8 cellular contexts compared by ENCODE assay signal in genomic region chr3:187023340-187023739, GRCh38.
DNase-seq lines count a peak whose midpoint lies in the region; ATAC-seq and TF ChIP-seq lines count a peak whose summit lies in the region.
"Not testable (repeated sequence)": the region's sequence is repeated elsewhere in the genome, so short reads cannot be mapped to it uniquely, and the experiment has no call there.

No MANE protein-coding gene starts in this region.

- not testable (repeated sequence) for ATAC-seq in activated CD4-positive, alpha-beta T cell treated with anti-CD3 and anti-CD28 coated beads for 36 hours; naive thymus-derived CD4-positive, alpha-beta T cell

- not testable (repeated sequence) for H3K4me3 ChIP-seq in CD8-positive, alpha-beta memory T cell (ENCODE audit: low read length); HEK293 (ENCODE audit: low read depth, low read length); effector memory CD4-positive, alpha-beta T cell (ENCODE audit: insufficient read depth, low read depth, low read length, poor library complexity, severe bottlenecking); naive thymus-derived CD4-positive, alpha-beta T cell (ENCODE audit: low read length)
- peak overlapping the region; percentile 94 for H3K4me3 ChIP-seq in OCI-LY7 (ENCODE audit: low read depth, low read length, poor library complexity, severe bottlenecking)

- peak overlapping the region; percentile 87 for H3K4me2 ChIP-seq in OCI-LY7 (ENCODE audit: low read length)

- intact Hi-C loops in OCI-LY7 (cut with micrococcal nuclease; ENCODE audit: unreplicated experiment), result loop anchor here (10.0 kb wide), 2 partner anchors 951 to 1089 kb away; partner anchors contain the start of gene TRA2B
- intact Hi-C loops in activated CD4-positive, alpha-beta T cell treated with anti-CD3 and anti-CD28 coated beads for 36 hours (cut with DNase I, micrococcal nuclease), result not testable (repeated sequence)
- intact Hi-C loops in naive thymus-derived CD4-positive, alpha-beta T cell (cut with micrococcal nuclease), result loop anchor here in 1 of 2 donors (10.0 kb wide), 1 partner anchor 459 kb away; the partner anchor contains the start of gene TBCCD1

- not testable (repeated sequence) for H3K9me2 ChIP-seq in OCI-LY7 (ENCODE audit: insufficient read depth, low read length)

- POLR2A ChIA-PET in CD8-positive, alpha-beta memory T cell (lab: Charles Lee); HEK293 (lab: Yijun Ruan, JAX); activated CD4-positive, alpha-beta T cell treated with anti-CD3 and anti-CD28 coated beads for 36 hours (lab: Charles Lee); naive thymus-derived CD4-positive, alpha-beta T cell (lab: Charles Lee): not testable (repeated sequence)
- POLR2A ChIA-PET in OCI-LY7 (lab: Charles Lee), result interaction anchor here (0.7 to 5.9 kb wide), 5 partner anchors 10 to 42 kb away, joined by 3 to 68 read pairs (median 17); no protein-coding TSS in a partner anchor

- not testable (repeated sequence) for H3K4me3 Mint-ChIP-seq in CD8-positive, alpha-beta memory T cell; activated CD4-positive, alpha-beta T cell treated with anti-CD3 and anti-CD28 coated beads for 36 hours; activated naive CD4-positive, alpha-beta T cell treated with anti-CD3 and anti-CD28 coated beads, Interleukin-2, amount 10 ng/mL, durations not matched to agents 7 days and 5 days
- peak overlapping the region in 1 of 10 donors; percentile 7 for H3K4me3 Mint-ChIP-seq in naive thymus-derived CD4-positive, alpha-beta T cell
- peak overlapping the region; percentile 66 for H3K4me3 Mint-ChIP-seq in stimulated activated naive CD8-positive, alpha-beta T cell treated with anti-CD3 and anti-CD28 coated beads, Interleukin-15, Interleukin-2, amounts not matched to agents 100 ng/mL and 50 ng/mL, for 24 hours

- H3K36me3 Mint-ChIP-seq in CD8-positive, alpha-beta memory T cell, result peaks cover 0 to 30% (median 0%) of the 10 kb centered on the region in 3 donors
- peaks cover 20% of the 10 kb centered on the region for H3K36me3 Mint-ChIP-seq in activated CD4-positive, alpha-beta T cell treated with anti-CD3 and anti-CD28 coated beads for 36 hours (ENCODE audit: low read depth)
- peaks cover 43% of the 10 kb centered on the region for H3K36me3 Mint-ChIP-seq in activated naive CD4-positive, alpha-beta T cell treated with anti-CD3 and anti-CD28 coated beads, Interleukin-2, amount 10 ng/mL, durations not matched to agents 7 days and 5 days
- H3K36me3 Mint-ChIP-seq in naive thymus-derived CD4-positive, alpha-beta T cell, result peaks cover 0 to 43% (median 8%) of the 10 kb centered on the region in 5 donors
- H3K36me3 Mint-ChIP-seq in stimulated activated naive CD8-positive, alpha-beta T cell treated with anti-CD3 and anti-CD28 coated beads, Interleukin-15, Interleukin-2, amounts not matched to agents 100 ng/mL and 50 ng/mL, for 24 hours (ENCODE audit: low read depth), result peaks cover 31% of the 10 kb centered on the region

- not testable (repeated sequence) for H3K27me3 ChIP-seq in CD8-positive, alpha-beta memory T cell (ENCODE audit: insufficient read depth, low read length, poor library complexity, severe bottlenecking); effector memory CD4-positive, alpha-beta T cell (replicated peaks; ENCODE audit: control insufficient read depth, insufficient read depth, low read length, poor library complexity, severe bottlenecking); naive thymus-derived CD4-positive, alpha-beta T cell (ENCODE audit: control insufficient read depth in 2 of 2, insufficient read depth in 2 of 2, low read length in 2 of 2)

- H3K9me3 ChIP-seq in CD8-positive, alpha-beta memory T cell (ENCODE audit: low read length); HEK293 (ENCODE audit: control insufficient read depth, insufficient read depth, low read depth, low read length); OCI-LY7 (ENCODE audit: low read length); effector memory CD4-positive, alpha-beta T cell (ENCODE audit: control insufficient read depth, low read length); naive thymus-derived CD4-positive, alpha-beta T cell (ENCODE audit: control insufficient read depth in 2 of 3, low read length in 3 of 3): not testable (repeated sequence)

- peaks cover 99% of the 10 kb centered on the region for H3K79me2 ChIP-seq in OCI-LY7 (ENCODE audit: insufficient read depth, low read depth, low read length)

- not testable (repeated sequence) for H4K20me1 ChIP-seq in OCI-LY7 (ENCODE audit: insufficient read depth, low read length)

- peaks cover 68 to 82% (median 79%) of the 10 kb centered on the region in 3 donors for H3K4me1 Mint-ChIP-seq in CD8-positive, alpha-beta memory T cell
- H3K4me1 Mint-ChIP-seq in activated CD4-positive, alpha-beta T cell treated with anti-CD3 and anti-CD28 coated beads for 36 hours, result peaks cover 47% of the 10 kb centered on the region
- peaks cover 71% of the 10 kb centered on the region for H3K4me1 Mint-ChIP-seq in activated naive CD4-positive, alpha-beta T cell treated with anti-CD3 and anti-CD28 coated beads, Interleukin-2, amount 10 ng/mL, durations not matched to agents 7 days and 5 days
- peaks cover 40 to 75% (median 67%) of the 10 kb centered on the region in 7 donors for H3K4me1 Mint-ChIP-seq in naive thymus-derived CD4-positive, alpha-beta T cell
- H3K4me1 Mint-ChIP-seq in stimulated activated naive CD8-positive, alpha-beta T cell treated with anti-CD3 and anti-CD28 coated beads, Interleukin-15, Interleukin-2, amounts not matched to agents 100 ng/mL and 50 ng/mL, for 24 hours (ENCODE audit: low read depth), result peaks cover 75% of the 10 kb centered on the region

- peak overlapping the region; percentile 28 for H3K27ac ChIP-seq in CD8-positive, alpha-beta memory T cell (ENCODE audit: low read depth, low read length)
- H3K27ac ChIP-seq in HEK293 (ENCODE audit: extremely low read depth, low read depth, low read length), result not testable (repeated sequence)
- peak overlapping the region; percentile 98 for H3K27ac ChIP-seq in OCI-LY7 (ENCODE audit: low read depth, low read length, poor library complexity, severe bottlenecking)
- peak overlapping the region; percentile 17 for H3K27ac ChIP-seq in effector memory CD4-positive, alpha-beta T cell (ENCODE audit: insufficient read depth, low read length, poor library complexity, severe bottlenecking)
- peak overlapping the region; percentile 49 for H3K27ac ChIP-seq in naive thymus-derived CD4-positive, alpha-beta T cell (ENCODE audit: low read depth, low read length)

- not testable (repeated sequence) for H3K36me3 ChIP-seq in CD8-positive, alpha-beta memory T cell (ENCODE audit: insufficient read depth, low read length); HEK293 (ENCODE audit: control insufficient read depth in 2 of 2, insufficient read depth in 1 of 2, low read length in 2 of 2); effector memory CD4-positive, alpha-beta T cell (ENCODE audit: control insufficient read depth, insufficient read depth, low read length); naive thymus-derived CD4-positive, alpha-beta T cell (ENCODE audit: control insufficient read depth in 2 of 3, insufficient read depth in 3 of 3, low read length in 3 of 3)
- peaks cover 70% of the 10 kb centered on the region for H3K36me3 ChIP-seq in OCI-LY7 (ENCODE audit: insufficient read depth, low read length)

- not testable (repeated sequence) for H3K27me3 Mint-ChIP-seq in CD8-positive, alpha-beta memory T cell; activated CD4-positive, alpha-beta T cell treated with anti-CD3 and anti-CD28 coated beads for 36 hours; activated naive CD4-positive, alpha-beta T cell treated with anti-CD3 and anti-CD28 coated beads, Interleukin-2, amount 10 ng/mL, durations not matched to agents 7 days and 5 days; naive thymus-derived CD4-positive, alpha-beta T cell; stimulated activated naive CD8-positive, alpha-beta T cell treated with anti-CD3 and anti-CD28 coated beads, Interleukin-15, Interleukin-2, amounts not matched to agents 100 ng/mL and 50 ng/mL, for 24 hours

- H3K4me1 ChIP-seq in CD8-positive, alpha-beta memory T cell (ENCODE audit: insufficient read depth, low read length), result peaks cover 67% of the 10 kb centered on the region
- H3K4me1 ChIP-seq in HEK293 (ENCODE audit: control insufficient read depth, insufficient read depth, low read length), result not testable (repeated sequence)
- H3K4me1 ChIP-seq in OCI-LY7 (ENCODE audit: insufficient read depth, low read length, poor library complexity, severe bottlenecking), result peaks cover 72% of the 10 kb centered on the region
- peaks cover 42% of the 10 kb centered on the region for H3K4me1 ChIP-seq in effector memory CD4-positive, alpha-beta T cell (ENCODE audit: control insufficient read depth, insufficient read depth, low read length, poor library complexity, severe bottlenecking)
- peaks cover 27 to 30% of the 10 kb centered on the region in 2 donors for H3K4me1 ChIP-seq in naive thymus-derived CD4-positive, alpha-beta T cell (ENCODE audit: control insufficient read depth in 2 of 2, insufficient read depth in 2 of 2, low read length in 2 of 2)

- H3K27ac Mint-ChIP-seq in CD8-positive, alpha-beta memory T cell, result peak overlapping the region; percentile 29 to 89 (median 80)
- peak overlapping the region; percentile 17 for H3K27ac Mint-ChIP-seq in activated CD4-positive, alpha-beta T cell treated with anti-CD3 and anti-CD28 coated beads for 36 hours
- H3K27ac Mint-ChIP-seq in activated naive CD4-positive, alpha-beta T cell treated with anti-CD3 and anti-CD28 coated beads, Interleukin-2, amount 10 ng/mL, durations not matched to agents 7 days and 5 days, result peak overlapping the region; percentile 12
- H3K27ac Mint-ChIP-seq in naive thymus-derived CD4-positive, alpha-beta T cell, result peak overlapping the region; percentile 39 to 97 (median 88)
- peak overlapping the region; percentile 78 for H3K27ac Mint-ChIP-seq in stimulated activated naive CD8-positive, alpha-beta T cell treated with anti-CD3 and anti-CD28 coated beads, Interleukin-15, Interleukin-2, amounts not matched to agents 100 ng/mL and 50 ng/mL, for 24 hours

- H2AFZ ChIP-seq in OCI-LY7 (ENCODE audit: low read length), result not testable (repeated sequence)

- not testable (repeated sequence) for H3K9me3 Mint-ChIP-seq in CD8-positive, alpha-beta memory T cell; activated CD4-positive, alpha-beta T cell treated with anti-CD3 and anti-CD28 coated beads for 36 hours (ENCODE audit: low read depth); activated naive CD4-positive, alpha-beta T cell treated with anti-CD3 and anti-CD28 coated beads, Interleukin-2, amount 10 ng/mL, durations not matched to agents 7 days and 5 days; naive thymus-derived CD4-positive, alpha-beta T cell; stimulated activated naive CD8-positive, alpha-beta T cell treated with anti-CD3 and anti-CD28 coated beads, Interleukin-15, Interleukin-2, amounts not matched to agents 100 ng/mL and 50 ng/mL, for 24 hours

- TF ChIP-seq CTCF in HEK293 (tag by site-specific recombination; IDR thresholded peaks at IDR 0.05); OCI-LY7 (conservative IDR thresholded peaks at IDR 0.05; ENCODE audit: low read length): not testable (repeated sequence)

- not testable (repeated sequence) for DNase-seq in CD8-positive, alpha-beta memory T cell; OCI-LY7 (ENCODE audit: low spot score); activated CD4-positive, alpha-beta T cell treated with anti-CD3 and anti-CD28 coated beads for 36 hours; activated naive CD4-positive, alpha-beta T cell treated with anti-CD3 and anti-CD28 coated beads, Interleukin-2, amount 10 ng/mL, durations not matched to agents 7 days and 5 days; effector memory CD4-positive, alpha-beta T cell; naive thymus-derived CD4-positive, alpha-beta T cell

- BruUV-seq in OCI-LY7 (replicated peaks; lab: Mats Ljungman, UMichigan), result not testable (repeated sequence)

- CTCF ChIA-PET in CD8-positive, alpha-beta memory T cell (lab: Charles Lee), result interaction anchor here (1.4 kb wide), 1 partner anchor 174 kb away, joined by 3 read pairs; no protein-coding TSS in a partner anchor
- CTCF ChIA-PET in HEK293 (lab: Yijun Ruan, JAX); OCI-LY7 (lab: Charles Lee; ENCODE audit: unreplicated experiment); activated CD4-positive, alpha-beta T cell treated with anti-CD3 and anti-CD28 coated beads for 36 hours (lab: Charles Lee); activated naive CD4-positive, alpha-beta T cell treated with anti-CD3 and anti-CD28 coated beads, Interleukin-2, amount 10 ng/mL, durations not matched to agents 7 days and 5 days (lab: Charles Lee); naive thymus-derived CD4-positive, alpha-beta T cell (lab: Charles Lee): not testable (repeated sequence)

Comparison
In these comparisons a context has a peak if more than half of its experiments do, and no peak if none do; other contexts are left out.
1. H3K27ac Mint-ChIP-seq: peak in every context shown above with its lines; median percentile 88 in naive thymus-derived CD4-positive, alpha-beta T cell; 80 in CD8-positive, alpha-beta memory T cell; 78 in stimulated activated naive CD8-positive, alpha-beta T cell treated with anti-CD3 and anti-CD28 coated beads, Interleukin-15, Interleukin-2, amounts not matched to agents 100 ng/mL and 50 ng/mL, for 24 hours; 17 in activated CD4-positive, alpha-beta T cell treated with anti-CD3 and anti-CD28 coated beads for 36 hours; 12 in activated naive CD4-positive, alpha-beta T cell treated with anti-CD3 and anti-CD28 coated beads, Interleukin-2, amount 10 ng/mL, durations not matched to agents 7 days and 5 days.